In the genomic region with DNA sequence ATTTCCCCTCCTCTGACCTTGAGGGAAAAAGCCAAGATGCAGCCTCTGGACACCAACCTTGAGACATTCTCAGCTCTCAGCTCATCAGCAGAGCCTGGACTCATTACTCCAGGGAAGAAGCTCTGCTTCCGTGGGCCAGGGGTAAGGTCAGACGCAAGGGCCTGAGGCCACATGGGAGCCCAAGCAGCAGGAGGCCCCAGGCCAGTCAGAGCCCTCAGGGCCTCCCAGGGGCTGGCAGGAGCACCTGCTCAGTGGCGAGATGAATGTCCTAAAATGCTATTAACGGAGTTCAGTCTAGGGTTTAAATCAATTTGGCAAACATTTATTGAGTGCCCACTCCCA, we compare ENCODE assay signal across 22 cellular contexts.
DNase-seq lines count a peak whose midpoint lies in the region; ATAC-seq and TF ChIP-seq lines count a peak whose summit lies in the region.
"Had no signal": no experiment of that assay in that cellular context is flagged by ENCODE, and none has a peak within 500 bp of the region (broad histone marks: within the 10 kb centered on the region; RNA-seq: fewer than 3 reads in every experiment).

No MANE protein-coding gene starts in this region.

- BruUV-seq in OCI-LY7 (replicated peaks; lab: Mats Ljungman, UMichigan) (no TSS peak), Calu3 (replicated peaks; lab: Mats Ljungman, UMichigan) (no TSS peak)

- H3K4me3 Mint-ChIP-seq in Calu3 (ENCODE audit: low read depth, unreplicated experiment) = no peak overlapping the region

- no peaks in the 10 kb centered on the region for H4K20me1 ChIP-seq in BLaER1 treated with 17β-estradiol and CSF1 and Interleukin-3, amounts not matched to agents 10 nM and 100 nM
- H4K20me1 ChIP-seq in OCI-LY7 (ENCODE audit: insufficient read depth, low read length) = no peaks in the 10 kb centered on the region

- H2AFZ ChIP-seq in OCI-LY7 (ENCODE audit: low read length) = peak overlapping the region; percentile 89; the same call in 1 of the 2 replicates

- no peaks in the 10 kb centered on the region for H3K4me1 Mint-ChIP-seq in Calu3 (ENCODE audit: low read depth, unreplicated experiment)

- H3K9me3 ChIP-seq in BLaER1 treated with 17β-estradiol and CSF1 and Interleukin-3, amounts not matched to agents 10 nM and 100 nM (replicated peaks in 1 of 11) = 0 out of 22 replicates have a peak, but pooled peaks cover 0 to 7% (median 0%) of the 10 kb centered on the region in 11 experiments
- H3K9me3 ChIP-seq in OCI-LY7 (ENCODE audit: low read length) = no peaks in the 10 kb centered on the region
- H3K9me3 ChIP-seq: HAP-1, thoracic aorta had no signal

- POLR2A ChIA-PET in OCI-LY7 (lab: Charles Lee) = interaction anchor here (1.0 to 1.6 kb wide), 4 partner anchors 9 to 95 kb away, joined by 3 to 10 read pairs (median 3); no protein-coding TSS in a partner anchor

- CTCF ChIA-PET in OCI-LY7 (lab: Charles Lee; ENCODE audit: unreplicated experiment) (interaction anchor here (0.6 to 1.1 kb wide), 2 partner anchors 128 to 150 kb away, joined by 3 to 4 read pairs; no protein-coding TSS in a partner anchor), Calu3 (lab: Charles Lee) (no interaction called here)

- H3K27me3 ChIP-seq in BLaER1 treated with 17β-estradiol and CSF1 and Interleukin-3, amounts not matched to agents 10 nM and 100 nM = peaks cover 5 to 33% (median 18%) of the 10 kb centered on the region in 11 experiments; a peak in 20 of 22 replicates

- no peaks in the 10 kb centered on the region for H3K36me3 ChIP-seq in BLaER1 treated with 17β-estradiol and CSF1 and Interleukin-3, amounts not matched to agents 10 nM and 100 nM
- no peaks in the 10 kb centered on the region for H3K36me3 ChIP-seq in OCI-LY7 (ENCODE audit: insufficient read depth, low read length)
- H3K36me3 ChIP-seq: HAP-1, thoracic aorta had no signal

- ATAC-seq in left lobe of liver (no peak), HG03460 (IDR thresholded peaks at IDR 0.05; ENCODE audit: unreplicated experiment) (no peak), Right ventricle myocardium superior (ENCODE audit: poor library complexity) (no peak)

- H3K4me2 ChIP-seq in BLaER1 treated with 17β-estradiol and CSF1 and Interleukin-3, amounts not matched to agents 10 nM and 100 nM = peak overlapping the region; percentile 52 to 76 (median 67)
- H3K4me2 ChIP-seq in OCI-LY7 (ENCODE audit: low read length) = peak overlapping the region; percentile 65

- H3K9me2 ChIP-seq in OCI-LY7 (ENCODE audit: insufficient read depth, low read length) = no peaks in the 10 kb centered on the region

- peaks cover 19% of the 10 kb centered on the region for H3K27me3 Mint-ChIP-seq in Calu3 (ENCODE audit: unreplicated experiment)

- H3K27ac ChIP-seq in BLaER1 treated with 17β-estradiol and CSF1 and Interleukin-3, amounts not matched to agents 10 nM and 100 nM = peak overlapping the region in 1 of 11 experiments; percentile 42; a peak in 1 of 22 replicates
- H3K27ac ChIP-seq in OCI-LY7 (ENCODE audit: low read depth, low read length, poor library complexity, severe bottlenecking) = peak overlapping the region; percentile 88
- H3K27ac ChIP-seq: 22Rv1, thoracic aorta had no signal

- H3K4me1 ChIP-seq in BLaER1 treated with 17β-estradiol and CSF1 and Interleukin-3, amounts not matched to agents 10 nM and 100 nM = peaks cover 21 to 42% (median 36%) of the 10 kb centered on the region in 10 experiments
- peaks cover 27% of the 10 kb centered on the region for H3K4me1 ChIP-seq in OCI-LY7 (ENCODE audit: insufficient read depth, low read length, poor library complexity, severe bottlenecking)
- H3K4me1 ChIP-seq: HAP-1 had no signal

- peak overlapping the region in 2 of 11 experiments; percentile 7 to 21; a peak in 2 of 22 replicates for H3K9ac ChIP-seq in BLaER1 treated with 17β-estradiol and CSF1 and Interleukin-3, amounts not matched to agents 10 nM and 100 nM

- peaks cover 7% of the 10 kb centered on the region for H3K36me3 Mint-ChIP-seq in Calu3 (ENCODE audit: insufficient read depth, unreplicated experiment)
- H3K36me3 Mint-ChIP-seq: CD8-positive, alpha-beta memory T cell; immature natural killer cell had no signal

- DNase-seq in DMS53 (lab: John Stamatoyannopoulos, UW) (peak; percentile 33), DMS53 treated with DMSO at 0.1 percent for 48 hours (lab: John Stamatoyannopoulos, UW; ENCODE audit: unreplicated experiment) (no peak), OCI-LY7 (ENCODE audit: low spot score) (no peak), left lobe of liver (ENCODE audit: low spot score) (peak; percentile 12), Calu3 (no peak), Right ventricle myocardium superior (no peak)
- DNase-seq: activated CD4-positive, alpha-beta T cell treated with anti-CD3 and anti-CD28 coated beads, Interleukin-2, amount 50 U/mL, for 1 hour; DMS79; hippocampal formation; immature natural killer cell; mesenchymal stem cell; NCI-H2107; NCI-H446; nucleus accumbens; T1000 had no signal

- no peaks in the 10 kb centered on the region for H3K79me2 ChIP-seq in OCI-LY7 (ENCODE audit: insufficient read depth, low read depth, low read length)

- TF ChIP-seq CTCF in OCI-LY7 (conservative IDR thresholded peaks at IDR 0.05; ENCODE audit: low read length) (no peak), Calu3 (IDR thresholded peaks at IDR 0.05; ENCODE audit: unreplicated experiment) (no peak)

- intact Hi-C loops in OCI-LY7 (cut with micrococcal nuclease; ENCODE audit: unreplicated experiment) (no loop called here), Calu3 (cut with micrococcal nuclease; ENCODE audit: unreplicated experiment) (no loop called here), Right ventricle myocardium superior (cut with DNase I) (no loop called here)

- no peak overlapping the region for H3K27ac Mint-ChIP-seq in Calu3 (ENCODE audit: unreplicated experiment)

- H3K9me3 Mint-ChIP-seq in Calu3 (ENCODE audit: low read depth, unreplicated experiment) = peaks cover 3% of the 10 kb centered on the region
- H3K9me3 Mint-ChIP-seq: CD8-positive, alpha-beta memory T cell; immature natural killer cell; stimulated activated naive CD8-positive, alpha-beta T cell treated with anti-CD3 and anti-CD28 coated beads, Interleukin-15, Interleukin-2, amounts not matched to agents 100 ng/mL and 50 ng/mL, for 24 hours had no signal

- H3K4me3 ChIP-seq in BLaER1 treated with 17β-estradiol and CSF1 and Interleukin-3, amounts not matched to agents 10 nM and 100 nM = no peak overlapping the region
- peak overlapping the region; percentile 37 for H3K4me3 ChIP-seq in OCI-LY7 (ENCODE audit: low read depth, low read length, poor library complexity, severe bottlenecking)
- H3K4me3 ChIP-seq: HAP-1, thoracic aorta had no signal

Comparison
In these comparisons a context has a peak if more than half of its experiments do, and no peak if none do; other contexts are left out.
1. DNase-seq: peak in DMS53 (single experiment) and left lobe of liver (single experiment); none in DMS53 treated with DMSO at 0.1 percent for 48 hours (single experiment), OCI-LY7 (single experiment), Calu3 (single experiment) and Right ventricle myocardium superior (single experiment).